10 cellular contexts compared by ENCODE assay signal in the genomic region with DNA sequence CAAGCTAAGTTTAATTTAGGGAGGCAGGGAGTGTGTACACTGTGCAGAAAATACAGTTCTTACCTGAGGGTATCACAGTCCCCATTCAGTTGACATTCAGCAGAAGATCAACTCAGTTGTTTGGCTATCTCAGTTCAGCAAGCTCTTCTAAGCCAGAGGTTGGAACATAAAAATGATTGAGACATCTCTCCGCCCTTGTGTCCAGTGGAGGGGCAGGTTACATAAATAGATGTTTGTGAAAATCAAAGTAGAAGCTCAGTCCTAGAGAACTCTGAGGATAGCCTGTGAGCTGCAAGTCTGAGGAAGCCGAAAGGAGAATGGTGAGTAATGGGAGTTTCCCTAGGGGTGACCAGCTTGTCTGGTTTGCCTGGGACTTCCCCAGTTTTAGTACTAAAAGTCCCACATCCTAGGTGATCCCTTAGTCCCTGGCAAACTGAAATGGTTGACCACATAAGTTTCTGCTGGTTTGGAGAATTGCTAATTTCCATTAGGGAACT.
A peak's percentile ranks its signal among the peaks of the same experiment; 100 is the strongest.
DNase-seq lines count a peak whose midpoint lies in the region; ATAC-seq lines count a peak whose summit lies in the region.
"Had no signal": no experiment of that assay in that cellular context is flagged by ENCODE, and none has a peak within 500 bp of the region (broad histone marks: within the 10 kb centered on the region; RNA-seq: fewer than 3 reads in every experiment).

No MANE protein-coding gene starts in this region.

- peak; percentile 92 for ATAC-seq in HG02938 (IDR thresholded peaks at IDR 0.05; ENCODE audit: unreplicated experiment)
- peak; percentile 99 for ATAC-seq in activated naive CD8-positive, alpha-beta T cell treated with anti-CD3 and anti-CD28 coated beads, Interleukin-2, amount 50 U/mL, for 24 hours
- ATAC-seq: SK-N-SH treated with all-trans-retinoic acid at 6 μM for 48 hours had no signal

- peak; percentile 30 for DNase-seq in activated naive CD4-positive, alpha-beta T cell treated with Interleukin-2 at 50 U/mL for 16 hours
- DNase-seq in activated naive CD4-positive, alpha-beta T cell treated with anti-CD3 and anti-CD28 coated beads, Interleukin-2, amount 10 ng/mL, durations not matched to agents 7 days and 5 days, result no peak
- peak; percentile 33 for DNase-seq in activated naive CD8-positive, alpha-beta T cell treated with anti-CD3 and anti-CD28 coated beads, Interleukin-2, amount 50 U/mL, for 24 hours
- DNase-seq in islet precursor cell (no peak), DMS153 (lab: John Stamatoyannopoulos, UW) (no peak), Kasumi-1 (lab: John Stamatoyannopoulos, UW) (no peak)

- H3K4me3 Mint-ChIP-seq in activated naive CD4-positive, alpha-beta T cell treated with anti-CD3 and anti-CD28 coated beads, Interleukin-2, amount 10 ng/mL, durations not matched to agents 7 days and 5 days, result no peak overlapping the region
- H3K4me3 Mint-ChIP-seq in activated naive CD8-positive, alpha-beta T cell treated with anti-CD3 and anti-CD28 coated beads, Interleukin-2, amount 50 U/mL, for 24 hours, result peak overlapping the region; percentile 55
- H3K4me3 Mint-ChIP-seq in stimulated activated naive CD8-positive, alpha-beta T cell treated with anti-CD3 and anti-CD28 coated beads, Interleukin-15, Interleukin-2, amounts not matched to agents 100 ng/mL and 50 ng/mL, for 24 hours, result peak overlapping the region; percentile 65

- H3K4me1 Mint-ChIP-seq in activated naive CD4-positive, alpha-beta T cell treated with anti-CD3 and anti-CD28 coated beads, Interleukin-2, amount 10 ng/mL, durations not matched to agents 7 days and 5 days, result no peaks in the 10 kb centered on the region
- peaks cover 32% of the 10 kb centered on the region for H3K4me1 Mint-ChIP-seq in activated naive CD8-positive, alpha-beta T cell treated with anti-CD3 and anti-CD28 coated beads, Interleukin-2, amount 50 U/mL, for 24 hours
- H3K4me1 Mint-ChIP-seq in stimulated activated naive CD8-positive, alpha-beta T cell treated with anti-CD3 and anti-CD28 coated beads, Interleukin-15, Interleukin-2, amounts not matched to agents 100 ng/mL and 50 ng/mL, for 24 hours (ENCODE audit: low read depth), result peaks cover 30% of the 10 kb centered on the region

- no peak overlapping the region for H3K27ac Mint-ChIP-seq in activated naive CD4-positive, alpha-beta T cell treated with anti-CD3 and anti-CD28 coated beads, Interleukin-2, amount 10 ng/mL, durations not matched to agents 7 days and 5 days
- peak overlapping the region; percentile 62 for H3K27ac Mint-ChIP-seq in activated naive CD8-positive, alpha-beta T cell treated with anti-CD3 and anti-CD28 coated beads, Interleukin-2, amount 50 U/mL, for 24 hours
- H3K27ac Mint-ChIP-seq in stimulated activated naive CD8-positive, alpha-beta T cell treated with anti-CD3 and anti-CD28 coated beads, Interleukin-15, Interleukin-2, amounts not matched to agents 100 ng/mL and 50 ng/mL, for 24 hours, result peak overlapping the region; percentile 85
- H3K27ac Mint-ChIP-seq: CD8-positive, alpha-beta memory T cell had no signal

- CTCF ChIA-PET in activated naive CD4-positive, alpha-beta T cell treated with anti-CD3 and anti-CD28 coated beads, Interleukin-2, amount 10 ng/mL, durations not matched to agents 7 days and 5 days (lab: Charles Lee), result interaction anchor here (0.7 kb wide), 1 partner anchor 192 kb away, joined by 3 read pairs; no protein-coding TSS in a partner anchor

- H3K9me3 Mint-ChIP-seq in activated naive CD4-positive, alpha-beta T cell treated with anti-CD3 and anti-CD28 coated beads, Interleukin-2, amount 10 ng/mL, durations not matched to agents 7 days and 5 days, result no peaks in the 10 kb centered on the region
- no peaks in the 10 kb centered on the region for H3K9me3 Mint-ChIP-seq in activated naive CD8-positive, alpha-beta T cell treated with anti-CD3 and anti-CD28 coated beads, Interleukin-2, amount 50 U/mL, for 24 hours
- H3K9me3 Mint-ChIP-seq in stimulated activated naive CD8-positive, alpha-beta T cell treated with anti-CD3 and anti-CD28 coated beads, Interleukin-15, Interleukin-2, amounts not matched to agents 100 ng/mL and 50 ng/mL, for 24 hours, result no peaks in the 10 kb centered on the region
- H3K9me3 Mint-ChIP-seq: CD8-positive, alpha-beta memory T cell had no signal

- peaks cover 8% of the 10 kb centered on the region for H3K27me3 Mint-ChIP-seq in activated naive CD4-positive, alpha-beta T cell treated with anti-CD3 and anti-CD28 coated beads, Interleukin-2, amount 10 ng/mL, durations not matched to agents 7 days and 5 days
- no peaks in the 10 kb centered on the region for H3K27me3 Mint-ChIP-seq in activated naive CD8-positive, alpha-beta T cell treated with anti-CD3 and anti-CD28 coated beads, Interleukin-2, amount 50 U/mL, for 24 hours
- no peaks in the 10 kb centered on the region for H3K27me3 Mint-ChIP-seq in stimulated activated naive CD8-positive, alpha-beta T cell treated with anti-CD3 and anti-CD28 coated beads, Interleukin-15, Interleukin-2, amounts not matched to agents 100 ng/mL and 50 ng/mL, for 24 hours

- no peaks in the 10 kb centered on the region for H3K36me3 Mint-ChIP-seq in activated naive CD4-positive, alpha-beta T cell treated with anti-CD3 and anti-CD28 coated beads, Interleukin-2, amount 10 ng/mL, durations not matched to agents 7 days and 5 days
- no peaks in the 10 kb centered on the region for H3K36me3 Mint-ChIP-seq in activated naive CD8-positive, alpha-beta T cell treated with anti-CD3 and anti-CD28 coated beads, Interleukin-2, amount 50 U/mL, for 24 hours (ENCODE audit: low read depth)
- H3K36me3 Mint-ChIP-seq in stimulated activated naive CD8-positive, alpha-beta T cell treated with anti-CD3 and anti-CD28 coated beads, Interleukin-15, Interleukin-2, amounts not matched to agents 100 ng/mL and 50 ng/mL, for 24 hours (ENCODE audit: low read depth), result no peaks in the 10 kb centered on the region

Comparison
In these comparisons a context has a peak if more than half of its experiments do, and no peak if none do; other contexts are left out.
1. DNase-seq: peak in activated naive CD4-positive, alpha-beta T cell treated with Interleukin-2 at 50 U/mL for 16 hours (single experiment) and activated naive CD8-positive, alpha-beta T cell treated with anti-CD3 and anti-CD28 coated beads, Interleukin-2, amount 50 U/mL, for 24 hours (single experiment); none in activated naive CD4-positive, alpha-beta T cell treated with anti-CD3 and anti-CD28 coated beads, Interleukin-2, amount 10 ng/mL, durations not matched to agents 7 days and 5 days (single experiment), islet precursor cell (single experiment), DMS153 (single experiment) and Kasumi-1 (0 of 2).